1 cellular context compared by ENCODE assay signal in genomic region chr5:100828756-100829342, GRCh38.
TF ChIP-seq lines count a peak whose summit lies in the region.

No MANE protein-coding gene starts in this region.

TF ChIP-seq in A549, 52 proteins besides CTCF, POLR2A, EP300 and RAD21 (continued from another document):
- TF ChIP-seq FOSL2 (IDR thresholded peaks at IDR 0.05) = no peak
- no peak for TF ChIP-seq FOSL2 (CRISPR knock-in tag; IDR thresholded peaks at IDR 0.05)
- no peak for TF ChIP-seq CEBPB (IDR thresholded peaks at IDR 0.05)
- TF ChIP-seq NFE2L2 (conservative IDR thresholded peaks at IDR 0.05; ENCODE audit: low read length) = no peak
- no peak for TF ChIP-seq HMGXB4 (CRISPR knock-in tag; IDR thresholded peaks at IDR 0.05; ENCODE audit: borderline replicate concordance)
- TF ChIP-seq, protein P1, sequence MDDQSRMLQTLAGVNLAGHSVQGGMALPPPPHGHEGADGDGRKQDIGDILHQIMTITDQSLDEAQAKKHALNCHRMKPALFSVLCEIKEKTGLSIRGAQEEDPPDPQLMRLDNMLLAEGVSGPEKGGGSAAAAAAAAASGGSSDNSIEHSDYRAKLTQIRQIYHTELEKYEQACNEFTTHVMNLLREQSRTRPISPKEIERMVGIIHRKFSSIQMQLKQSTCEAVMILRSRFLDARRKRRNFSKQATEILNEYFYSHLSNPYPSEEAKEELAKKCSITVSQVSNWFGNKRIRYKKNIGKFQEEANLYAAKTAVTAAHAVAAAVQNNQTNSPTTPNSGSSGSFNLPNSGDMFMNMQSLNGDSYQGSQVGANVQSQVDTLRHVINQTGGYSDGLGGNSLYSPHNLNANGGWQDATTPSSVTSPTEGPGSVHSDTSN (IDR thresholded peaks at IDR 0.05) = no peak
- no peak for TF ChIP-seq EHF (CRISPR knock-in tag; IDR thresholded peaks at IDR 0.05)
- no peak for TF ChIP-seq HDAC2 (IDR thresholded peaks at IDR 0.05)
